In the genomic region with DNA sequence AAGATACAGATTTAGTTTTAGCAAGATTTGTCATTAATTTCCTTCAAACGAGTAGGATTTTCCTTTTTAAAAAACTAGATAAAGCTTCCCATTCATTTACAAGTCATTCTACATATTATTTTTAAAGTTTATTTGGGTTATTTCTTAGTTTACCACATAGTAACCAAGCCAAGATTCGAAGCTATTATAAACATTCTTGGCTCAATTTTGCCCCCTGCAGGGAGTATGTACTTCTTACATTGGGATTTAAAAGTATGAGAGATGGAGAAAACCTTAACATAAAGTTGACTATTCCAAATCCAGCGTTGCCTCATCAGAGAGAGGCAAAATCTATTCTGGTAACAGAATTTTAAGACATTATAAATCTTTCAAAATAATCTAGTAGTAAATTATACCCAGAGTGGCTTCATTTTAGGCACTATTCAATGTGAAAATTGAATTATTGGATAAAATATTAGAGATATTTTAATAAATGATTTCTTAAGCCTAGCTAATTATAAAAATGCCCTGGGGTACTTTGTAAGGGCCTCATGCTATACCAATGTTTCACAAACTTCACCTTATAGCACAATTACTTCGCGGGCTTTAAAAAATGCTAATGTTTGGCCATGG, we compare ENCODE assay signal across 8 cellular contexts. TPM values are rescaled to one million over a fixed set of nuclear protein-coding genes. Genes with fewer than 3 reads are reported as not detected.
DNase-seq lines count a peak whose midpoint lies in the region; ATAC-seq and TF ChIP-seq lines count a peak whose summit lies in the region.

No MANE protein-coding gene starts in this region.

- H3K4me1 Mint-ChIP-seq in naive thymus-derived CD8-positive, alpha-beta T cell, result no peaks in the 10 kb centered on the region

- H3K27ac Mint-ChIP-seq in naive thymus-derived CD8-positive, alpha-beta T cell, result no peak overlapping the region

- no peaks in the 10 kb centered on the region for H3K36me3 ChIP-seq in upper lobe of right lung

- H3K36me3 Mint-ChIP-seq in naive thymus-derived CD8-positive, alpha-beta T cell, result peaks cover 0 to 12% (median 0%) of the 10 kb centered on the region in 3 donors

- H3K4me1 ChIP-seq in upper lobe of right lung, result no peaks in the 10 kb centered on the region

- ATAC-seq in upper lobe of right lung (peak; percentile 70), HG03439 (IDR thresholded peaks at IDR 0.05; ENCODE audit: unreplicated experiment) (no peak), HG02938 (IDR thresholded peaks at IDR 0.05; ENCODE audit: unreplicated experiment) (no peak)
- ATAC-seq in naive thymus-derived CD8-positive, alpha-beta T cell, result no peak

- no peak overlapping the region for H3K4me3 Mint-ChIP-seq in naive thymus-derived CD8-positive, alpha-beta T cell

- no peaks in the 10 kb centered on the region for H3K9me3 ChIP-seq in upper lobe of right lung

- no peak overlapping the region for H3K27ac ChIP-seq in upper lobe of right lung

- intact Hi-C loops in upper lobe of right lung (cut with DNase I), result no loop called here

- no peak overlapping the region for H3K4me3 ChIP-seq in upper lobe of right lung

- peaks cover 2 to 21% (median 11%) of the 10 kb centered on the region in 9 donors for H3K9me3 Mint-ChIP-seq in naive thymus-derived CD8-positive, alpha-beta T cell

- DNase-seq in AG20443 (ENCODE audit: low spot score) (peak; percentile 27), GM20000 (ENCODE audit: low spot score) (peak; percentile 7), RPMI8226 (peak; percentile 6), glomerular endothelial cell (ENCODE audit: extremely low read depth, low read depth, low spot score) (peak; percentile 45), upper lobe of right lung (no peak)
- no peak for DNase-seq in naive thymus-derived CD8-positive, alpha-beta T cell

- POLR2A ChIA-PET in naive thymus-derived CD8-positive, alpha-beta T cell (lab: Charles Lee), result no interaction called here

- H3K27me3 Mint-ChIP-seq in naive thymus-derived CD8-positive, alpha-beta T cell, result peaks cover 0 to 8% (median 0%) of the 10 kb centered on the region in 5 donors

- H3K27me3 ChIP-seq in upper lobe of right lung, result no peaks in the 10 kb centered on the region

- peak; percentile 8 for TF ChIP-seq CTCF in GM20000 (IDR thresholded peaks at IDR 0.05; ENCODE audit: extremely low read depth, missing control alignments)
- TF ChIP-seq CTCF in upper lobe of right lung (IDR thresholded peaks at IDR 0.05), result peak; percentile 51

RNA-seq across cellular contexts. Expression of a gene that starts 39.1 kb away (rescaled TPM):
- total RNA-seq in glomerular endothelial cell, result 21.4 and 41.2 TPM in 2 replicates
- total RNA-seq in upper lobe of right lung, result 0.58 TPM
- under 1 TPM; 0.05 to 0.08 TPM for total RNA-seq in naive thymus-derived CD8-positive, alpha-beta T cell
- not detected for polyA plus RNA-seq in naive thymus-derived CD8-positive, alpha-beta T cell

Comparison
In these comparisons a context has a peak if more than half of its experiments do, and no peak if none do; other contexts are left out.
1. DNase-seq: peak in AG20443 (single experiment), GM20000 (single experiment), RPMI8226 (single experiment) and glomerular endothelial cell (single experiment); none in upper lobe of right lung (single experiment) and naive thymus-derived CD8-positive, alpha-beta T cell (0 of 10).
2. RNA of a gene that starts 39.1 kb away (total RNA-seq): 21.4 to 41.2 TPM in glomerular endothelial cell; 0.58 TPM in upper lobe of right lung (single experiment) and 0.05 to 0.08 TPM in naive thymus-derived CD8-positive, alpha-beta T cell; every median in the first group is over 10 times any median in the second.